Comparison of ENCODE assay signal across 8 cellular contexts in the genomic region with DNA sequence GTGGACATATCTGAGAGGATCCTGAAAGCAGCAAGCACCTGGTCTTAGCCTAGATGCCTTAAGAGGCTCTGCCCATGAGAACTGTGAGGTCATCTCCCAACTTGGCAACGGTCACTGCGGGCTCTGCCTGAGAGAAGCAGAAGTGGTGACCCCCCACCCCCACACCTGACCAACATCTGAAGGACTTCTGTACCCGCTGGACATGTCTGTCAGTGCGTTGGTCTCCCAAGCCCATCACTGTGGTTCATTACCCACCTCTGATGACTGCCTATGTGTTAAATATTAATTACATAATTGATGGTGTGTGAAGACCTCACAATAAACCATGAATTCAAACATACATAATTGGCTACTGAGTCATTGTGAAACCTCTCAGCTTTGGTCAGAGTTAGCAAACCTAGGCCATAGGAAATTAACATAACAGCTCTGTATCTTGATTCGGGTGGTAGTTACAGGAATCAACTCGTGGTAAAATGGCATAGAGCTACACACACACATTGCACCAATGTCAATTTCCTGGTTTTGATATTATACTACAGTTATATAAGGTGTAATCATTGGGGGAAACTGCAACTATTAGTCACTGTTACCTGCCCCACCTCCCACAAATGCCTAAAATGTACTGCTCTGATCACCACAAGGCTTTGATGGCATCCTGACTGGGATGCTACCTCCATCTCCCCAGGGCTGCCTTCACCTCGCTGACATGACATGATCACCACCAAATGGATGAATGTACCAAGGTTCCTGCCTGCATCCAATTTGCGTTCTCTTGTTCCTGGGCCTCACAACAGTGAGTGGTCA. TPM values are rescaled to one million over a fixed set of nuclear protein-coding genes. Genes with fewer than 3 reads are reported as not detected.
DNase-seq lines count a peak whose midpoint lies in the region; ATAC-seq and TF ChIP-seq lines count a peak whose summit lies in the region.

No MANE protein-coding gene starts in this region.

- H4K20me1 ChIP-seq in osteoblast (ENCODE audit: insufficient read depth, low read length): peaks cover under 1% of the 10 kb centered on the region

- H3K36me3 ChIP-seq in osteoblast (ENCODE audit: insufficient read depth, low read length) (no peaks in the 10 kb centered on the region), ovary (no peaks in the 10 kb centered on the region)

- TF ChIP-seq CTCF in osteoblast (IDR thresholded peaks at IDR 0.05; ENCODE audit: extremely low read depth, low read depth, low read length) (no peak), ovary (IDR thresholded peaks at IDR 0.05) (no peak)

- DNase-seq in glomerular visceral epithelial cell (ENCODE audit: extremely low spot score) (peak; percentile 100), Right ventricle myocardium inferior (ENCODE audit: missing footprints) (no peak), osteoblast (ENCODE audit: insufficient read length, low spot score, missing footprints) (no peak), C1 segment of cervical spinal cord (lab: John Stamatoyannopoulos, UW) (no peak), ovary (no peak)

- H3K79me2 ChIP-seq in osteoblast (ENCODE audit: insufficient read depth, low read length): peaks cover 13% of the 10 kb centered on the region

- ATAC-seq in GM18520 (IDR thresholded peaks at IDR 0.05; ENCODE audit: unreplicated experiment) (peak; percentile 56), GM21526 (IDR thresholded peaks at IDR 0.05; ENCODE audit: low FRiP score, unreplicated experiment) (peak; percentile 45), HG03354 (IDR thresholded peaks at IDR 0.05; ENCODE audit: poor library complexity, severe bottlenecking, unreplicated experiment) (peak; percentile 74), Right ventricle myocardium inferior (no peak)

- intact Hi-C loops in Right ventricle myocardium inferior (cut with DNase I) (no loop called here), ovary (cut with DNase I) (no loop called here)

- H3K27me3 ChIP-seq in osteoblast (ENCODE audit: insufficient read depth, low read length): no peaks in the 10 kb centered on the region
- H3K27me3 ChIP-seq in ovary: no peaks in the 10 kb centered on the region

- no peak overlapping the region for H3K4me2 ChIP-seq in osteoblast (ENCODE audit: insufficient read depth, low read length)

- peaks cover 17% of the 10 kb centered on the region for H3K4me1 ChIP-seq in osteoblast (ENCODE audit: insufficient read depth, low read length)
- H3K4me1 ChIP-seq in ovary (ENCODE audit: insufficient read depth): peaks cover 2% of the 10 kb centered on the region

- WGBS in ovary, 3 donors: 93 to 95% (median 94%) methylated on average over 8 of the region's 8 CpGs

- no peak overlapping the region for H2AFZ ChIP-seq in osteoblast (ENCODE audit: low read length)

- no peaks in the 10 kb centered on the region for H3K9me3 ChIP-seq in osteoblast (ENCODE audit: low read depth, low read length)
- H3K9me3 ChIP-seq in ovary: no peaks in the 10 kb centered on the region

- no peak overlapping the region for H3K27ac ChIP-seq in osteoblast (ENCODE audit: low read depth, low read length)
- H3K27ac ChIP-seq in ovary: no peak overlapping the region

- no peak overlapping the region for H3K4me3 ChIP-seq in osteoblast (ENCODE audit: insufficient read depth, low read length)
- H3K4me3 ChIP-seq in ovary: no peak overlapping the region

- no peak for TF ChIP-seq EP300 in ovary (IDR thresholded peaks at IDR 0.05)

- TF ChIP-seq POLR2A in ovary (IDR thresholded peaks at IDR 0.05): no peak

RNA-seq across cellular contexts. Expression of gene GALNT1, which starts 4.3 kb away (rescaled TPM):
- 53.2 TPM for total RNA-seq in Right ventricle myocardium inferior
- total RNA-seq in osteoblast: 775 and 796 TPM in 2 replicates
- 10 to 100 TPM; 20.0 to 60.2 (median 40.4) TPM for total RNA-seq in ovary
- 10 to 100 TPM; 20.5 to 45.9 TPM for polyA plus RNA-seq in ovary

Comparison
In these comparisons a context has a peak if more than half of its experiments do, and no peak if none do; other contexts are left out.
1. RNA of gene GALNT1, which starts 4.3 kb away (total RNA-seq): 775 to 796 TPM in osteoblast; 53.2 TPM in Right ventricle myocardium inferior (single experiment) and 20.0 to 60.2 TPM in ovary; every median in the first group is over 10 times any median in the second.